In the genomic region with DNA sequence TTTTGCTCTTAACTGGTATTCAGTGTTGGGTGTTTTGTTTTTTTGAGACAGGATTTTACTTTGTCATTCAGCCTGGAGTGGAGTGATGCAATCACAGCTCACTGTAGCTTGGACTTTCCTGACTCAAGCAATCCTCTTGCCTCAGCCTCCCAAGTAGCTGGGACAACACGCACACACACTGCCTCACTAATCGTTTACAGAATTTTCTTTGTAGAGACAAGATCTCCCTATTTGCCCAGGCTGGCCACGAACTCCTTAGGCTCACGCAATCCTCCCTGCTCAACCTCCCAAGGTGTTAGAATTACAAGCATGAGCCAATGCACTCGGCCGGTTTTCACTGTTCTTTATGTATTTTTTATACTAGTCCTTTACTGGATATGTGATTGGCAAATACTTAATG, we compare ENCODE assay signal across 30 cellular contexts. TPM values are rescaled to one million over a fixed set of nuclear protein-coding genes. Genes with fewer than 3 reads are reported as not detected.
DNase-seq lines count a peak whose midpoint lies in the region; ATAC-seq and TF ChIP-seq lines count a peak whose summit lies in the region.
"Had no signal": no experiment of that assay in that cellular context is flagged by ENCODE, and none has a peak within 500 bp of the region (broad histone marks: within the 10 kb centered on the region; RNA-seq: fewer than 3 reads in every experiment).

No MANE protein-coding gene starts in this region.

- DNase-seq in SIG-M5 treated with dmso at 0.1 percent for 504 hours (lab: John Stamatoyannopoulos, UW; ENCODE audit: unreplicated experiment) (peak; percentile 6), SIG-M5 (lab: John Stamatoyannopoulos, UW) (no peak), NCI-H460 (ENCODE audit: extremely low read depth, low read depth) (peak; percentile 11), epithelial cell of esophagus (ENCODE audit: low read depth) (peak; percentile 4), NCI-H187 (lab: John Stamatoyannopoulos, UW) (no peak), Karpas-422 (no peak), COLO829 (ENCODE audit: low spot score) (no peak)
- no peak for DNase-seq in natural killer cell treated with Interleukin-12 subunit alpha and Interleukin-12 subunit beta and Interleukin-15 and Interleukin-18, amount 100 ng/mL, for 72 hours (ENCODE audit: low spot score)
- DNase-seq: activated CD4-positive, alpha-beta T cell treated with anti-CD3 and anti-CD28 coated beads for 1 hour; activated naive CD4-positive, alpha-beta T cell treated with anti-CD3 and anti-CD28 coated beads, Interleukin-2, amount 50 U/mL, for 16 hours; activated T-cell treated with anti-CD3 and anti-CD28 coated beads, Interleukin-2, amount 50 U/mL, for 72 hours; CD8-positive, alpha-beta memory T cell; cerebellar nuclear complex; DMS79 treated with DMSO at 0.1 percent for 48 hours; glutamatergic neuron; GOT3; mesenchymal stem cell; NCI-H1694 treated with DMSO at 0.1 percent for 48 hours; NCI-H2227 treated with DMSO at 0.1 percent for 48 hours; NCI-H82; PC-9; SHP77; stimulated activated CD4-positive, alpha-beta T cell treated with anti-CD3 and anti-CD28 coated beads, Interleukin-12 subunit alpha, Interleukin-12 subunit beta, amount 100 ng/mL, for 4 hours; stomach; T-cell; transverse colon had no signal

- H3K27me3 Mint-ChIP-seq in natural killer cell treated with Interleukin-12 subunit alpha and Interleukin-12 subunit beta and Interleukin-15 and Interleukin-18, amount 100 ng/mL, for 72 hours = no peaks in the 10 kb centered on the region
- H3K27me3 Mint-ChIP-seq: T-cell had no signal

- no peaks in the 10 kb centered on the region for H3K36me3 Mint-ChIP-seq in natural killer cell treated with Interleukin-12 subunit alpha and Interleukin-12 subunit beta and Interleukin-15 and Interleukin-18, amount 100 ng/mL, for 72 hours

- H3K4me3 Mint-ChIP-seq in natural killer cell treated with Interleukin-12 subunit alpha and Interleukin-12 subunit beta and Interleukin-15 and Interleukin-18, amount 100 ng/mL, for 72 hours = peak overlapping the region; percentile 14
- H3K4me3 Mint-ChIP-seq: activated T-cell treated with anti-CD3 and anti-CD28 coated beads, Interleukin-2, amount 50 U/mL, for 72 hours; CD8-positive, alpha-beta memory T cell; T-cell had no signal

- peaks cover 47% of the 10 kb centered on the region for H3K4me1 ChIP-seq in Karpas-422 (ENCODE audit: low read length)
- H3K4me1 ChIP-seq: ascending aorta, stomach, transverse colon had no signal

- H3K9me2 ChIP-seq in Karpas-422 (replicated peaks; ENCODE audit: insufficient read depth, low read length) = no peaks in the 10 kb centered on the region

- peaks cover 2% of the 10 kb centered on the region; the same call in 1 of the 2 replicates for H3K9me3 ChIP-seq in Karpas-422 (ENCODE audit: low read length)
- H3K9me3 ChIP-seq: ascending aorta, stomach, transverse colon had no signal

- no peaks in the 10 kb centered on the region for H3K79me2 ChIP-seq in Karpas-422 (ENCODE audit: low read length)

- no peak overlapping the region for H3K27ac ChIP-seq in Karpas-422 (ENCODE audit: low read length)
- H3K27ac ChIP-seq: 22Rv1, ascending aorta, PC-9, stomach, transverse colon had no signal

- H3K4me1 Mint-ChIP-seq in natural killer cell treated with Interleukin-12 subunit alpha and Interleukin-12 subunit beta and Interleukin-15 and Interleukin-18, amount 100 ng/mL, for 72 hours (ENCODE audit: low read depth in 2 of 2) = peaks cover 28 to 33% of the 10 kb centered on the region in 2 donors

- no peak overlapping the region for H2AFZ ChIP-seq in Karpas-422 (ENCODE audit: low read length)
- H2AFZ ChIP-seq: PC-9 had no signal

- peak overlapping the region in 1 of 2 donors; percentile 74 for H3K27ac Mint-ChIP-seq in natural killer cell treated with Interleukin-12 subunit alpha and Interleukin-12 subunit beta and Interleukin-15 and Interleukin-18, amount 100 ng/mL, for 72 hours
- H3K27ac Mint-ChIP-seq: activated T-cell treated with anti-CD3 and anti-CD28 coated beads, Interleukin-2, amount 50 U/mL, for 72 hours; T-cell had no signal

- no peak overlapping the region for H3K9ac ChIP-seq in Karpas-422 (ENCODE audit: low read length)

- no peaks in the 10 kb centered on the region for H3K27me3 ChIP-seq in Karpas-422 (ENCODE audit: low read length)
- H3K27me3 ChIP-seq: ascending aorta had no signal

- no peak overlapping the region for H3K4me2 ChIP-seq in Karpas-422 (ENCODE audit: low read depth, low read length, poor library complexity, severe bottlenecking)
- H3K4me2 ChIP-seq: PC-9 had no signal

- no peak for TF ChIP-seq CTCF in epithelial cell of esophagus (IDR thresholded peaks at IDR 0.05; ENCODE audit: insufficient read depth, low read depth, low read length, missing control alignments)

- ATAC-seq in natural killer cell treated with Interleukin-12 subunit alpha and Interleukin-12 subunit beta and Interleukin-15 and Interleukin-18, amount 100 ng/mL, for 72 hours = peak in 1 of 2 donors; percentile 84
- ATAC-seq: activated T-cell treated with anti-CD3 and anti-CD28 coated beads, Interleukin-2, amount 50 U/mL, for 72 hours; T-cell had no signal

- H4K20me1 ChIP-seq in Karpas-422 (ENCODE audit: insufficient read depth, low read depth, low read length) = no peaks in the 10 kb centered on the region

- no peaks in the 10 kb centered on the region for H3K36me3 ChIP-seq in Karpas-422 (ENCODE audit: insufficient read depth, low read length)
- H3K36me3 ChIP-seq: ascending aorta, stomach, transverse colon had no signal

- H3K4me3 ChIP-seq in epithelial cell of esophagus (ENCODE audit: low read length) (no peak overlapping the region), Karpas-422 (ENCODE audit: low read length) (no peak overlapping the region)
- H3K4me3 ChIP-seq: ascending aorta, PC-9, stomach, transverse colon had no signal

- H3K9me3 Mint-ChIP-seq in natural killer cell treated with Interleukin-12 subunit alpha and Interleukin-12 subunit beta and Interleukin-15 and Interleukin-18, amount 100 ng/mL, for 72 hours = no peaks in the 10 kb centered on the region
- H3K9me3 Mint-ChIP-seq: activated T-cell treated with anti-CD3 and anti-CD28 coated beads, Interleukin-2, amount 50 U/mL, for 72 hours had no signal

RNA-seq across cellular contexts. Expression of gene IGLL5, which starts 51.0 kb away (rescaled TPM):
- total RNA-seq in NCI-H460 (2014; rRNA removed; shearing (Covaris generic)) = not detected in 2 replicates
- polyA plus RNA-seq in NCI-H460 (2014; cell fraction: nucleus; rRNA removed) = not detected in 2 replicates
- 1 to 10 TPM in 1 of 2 donors, not detected in 1; 5.4 TPM for total RNA-seq in natural killer cell treated with Interleukin-12 subunit alpha and Interleukin-12 subunit beta and Interleukin-15 and Interleukin-18, amount 100 ng/mL, for 72 hours
- total RNA-seq in Karpas-422 (2014; rRNA removed; shearing (Covaris generic); ENCODE audit: low replicate concordance) = 1.1 and 8.3 TPM in 2 replicates
- total RNA-seq: activated T-cell treated with anti-CD3 and anti-CD28 coated beads, Interleukin-2, amount 50 U/mL, for 72 hours; CD8-positive, alpha-beta memory T cell; M059J; osteocyte; PC-9 had no signal
- polyA plus RNA-seq: CD8-positive, alpha-beta memory T cell had no signal

Comparison
In these comparisons a context has a peak if more than half of its experiments do, and no peak if none do; other contexts are left out.
1. DNase-seq: peak in SIG-M5 treated with dmso at 0.1 percent for 504 hours (single experiment), NCI-H460 (single experiment) and epithelial cell of esophagus (single experiment); none in SIG-M5 (single experiment), natural killer cell treated with Interleukin-12 subunit alpha and Interleukin-12 subunit beta and Interleukin-15 and Interleukin-18, amount 100 ng/mL, for 72 hours (single experiment), NCI-H187 (0 of 2), Karpas-422 (single experiment) and COLO829 (single experiment).